In genomic region chr14:39243831-39244230, GRCh38 we compare ENCODE assay signal across 32 cellular contexts.
"Had no signal": no experiment of that assay in that cellular context is flagged by ENCODE, and none has a peak within 500 bp of the region (broad histone marks: within the 10 kb centered on the region; RNA-seq: fewer than 3 reads in every experiment).

No MANE protein-coding gene starts in this region.

- H3K27ac ChIP-seq: brain microvascular endothelial cell, epithelial cell of prostate, esophagus squamous epithelium, gastroesophageal sphincter had no signal

- H3K27me3 ChIP-seq: brain microvascular endothelial cell, esophagus squamous epithelium, gastroesophageal sphincter had no signal

- H3K4me3 ChIP-seq: esophagus squamous epithelium, gastroesophageal sphincter had no signal

- H3K27ac Mint-ChIP-seq: activated CD4-positive, alpha-beta T cell treated with anti-CD3 and anti-CD28 coated beads for 36 hours; activated CD8-positive, alpha-beta T cell treated with anti-CD3 and anti-CD28 coated beads for 36 hours; activated naive CD8-positive, alpha-beta T cell; activated T-helper 17 cell treated with anti-CD3 and anti-CD28 coated beads, Interleukin-2, amount 50 U/mL, for 72 hours; effector memory CD8-positive, alpha-beta T cell; T-helper 17 cell; T-helper 2 cell treated with Interferon-gamma antibody and Interleukin-4, amounts not matched to agents 5 μg/mL and 100 μg/mL, for 36 hours had no signal

- H3K9me3 Mint-ChIP-seq: activated CD8-positive, alpha-beta T cell treated with anti-CD3 and anti-CD28 coated beads for 36 hours; activated T-cell treated with anti-CD3 and anti-CD28 coated beads, Interleukin-2, amount 50 U/mL, for 4 hours; activated T-helper 17 cell treated with anti-CD3 and anti-CD28 coated beads, Interleukin-2, amount 50 U/mL, for 72 hours; effector memory CD8-positive, alpha-beta T cell; T-helper 2 cell treated with Interferon-gamma antibody and Interleukin-4, amounts not matched to agents 5 μg/mL and 100 μg/mL, for 36 hours had no signal

- H3K4me1 ChIP-seq: esophagus squamous epithelium, gastroesophageal sphincter had no signal

- DNase-seq: activated CD4-positive, alpha-beta T cell treated with anti-CD3 and anti-CD28 coated beads for 36 hours; activated CD4-positive, CD25-positive, alpha-beta regulatory T cell; activated CD4-positive, CD25-positive, alpha-beta regulatory T cell treated with anti-CD3 and anti-CD28 coated beads, Interleukin-2, amount 50 U/mL, for 72 hours; activated CD8-positive, alpha-beta memory T cell treated with anti-CD3 and anti-CD28 coated beads for 24 hours; activated CD8-positive, alpha-beta T cell treated with anti-CD3 and anti-CD28 coated beads for 36 hours; activated effector memory CD4-positive, alpha-beta T cell treated with Interleukin-2 at 50 U/mL for 16 hours; activated gamma-delta T cell treated with Interleukin-2 at 50 U/mL for 16 hours; activated naive CD4-positive, alpha-beta T cell treated with anti-CD3 and anti-CD28 coated beads, Interleukin-2, amount 50 U/mL, for 16 hours; activated naive CD4-positive, alpha-beta T cell treated with Interleukin-2 at 50 U/mL for 16 hours; activated T-cell treated with anti-CD3 and anti-CD28 coated beads, Interleukin-2, amount 50 U/mL, for 4 hours; amniotic stem cell; anterior cingulate cortex; brain microvascular endothelial cell; caudate nucleus; cortex of kidney; dermis blood vessel endothelial cell; effector CD4-positive, alpha-beta T cell; effector memory CD8-positive, alpha-beta T cell; esophagus squamous epithelium; foreskin melanocyte; head of caudate nucleus; hippocampal formation; T-helper 1 cell; T-helper 17 cell; T1000 had no signal

- FAIRE-seq: astrocyte, colon had no signal

- H3K4me3 Mint-ChIP-seq: activated CD4-positive, alpha-beta T cell treated with anti-CD3 and anti-CD28 coated beads for 36 hours; activated CD8-positive, alpha-beta T cell treated with anti-CD3 and anti-CD28 coated beads for 36 hours; activated naive CD8-positive, alpha-beta T cell; activated T-cell treated with anti-CD3 and anti-CD28 coated beads, Interleukin-2, amount 50 U/mL, for 4 hours; activated T-helper 17 cell treated with anti-CD3 and anti-CD28 coated beads, Interleukin-2, amount 50 U/mL, for 72 hours; effector memory CD8-positive, alpha-beta T cell; T-helper 17 cell; T-helper 2 cell treated with Interferon-gamma antibody and Interleukin-4, amounts not matched to agents 5 μg/mL and 100 μg/mL, for 36 hours had no signal

- H3K9me3 ChIP-seq: esophagus squamous epithelium, gastroesophageal sphincter had no signal

- H3K36me3 ChIP-seq: brain microvascular endothelial cell, esophagus squamous epithelium, gastroesophageal sphincter had no signal

- H3K4me1 Mint-ChIP-seq: activated CD4-positive, alpha-beta T cell treated with anti-CD3 and anti-CD28 coated beads for 36 hours; activated T-helper 17 cell treated with anti-CD3 and anti-CD28 coated beads, Interleukin-2, amount 50 U/mL, for 72 hours had no signal

- H3K36me3 Mint-ChIP-seq: activated naive CD8-positive, alpha-beta T cell had no signal
